ENCODE assay signal across 8 cellular contexts in genomic region chr9:36258989-36259315, GRCh38. TPM values are rescaled to one million over a fixed set of nuclear protein-coding genes. Genes with fewer than 3 reads are reported as not detected.
DNase-seq lines count a peak whose midpoint lies in the region; ATAC-seq, FAIRE-seq and TF ChIP-seq lines count a peak whose summit lies in the region.

No MANE protein-coding gene starts in this region.

- H3K4me3 ChIP-seq in keratinocyte (ENCODE audit: control insufficient read depth in 2 of 3, extremely low read depth in 1 of 3, insufficient read depth in 2 of 3, low read depth in 1 of 3, low read length in 3 of 3) (peak overlapping the region; percentile 77 to 82 (median 79)), subcutaneous abdominal adipose tissue (ENCODE audit: low read depth in 1 of 5, low read length in 5 of 5) (peak overlapping the region; percentile 83 to 96 (median 90))

- H3K4me1 ChIP-seq in keratinocyte (ENCODE audit: control insufficient read depth, extremely low read depth, insufficient read depth, low read length) = peaks cover 2% of the 10 kb centered on the region
- H3K4me1 ChIP-seq in subcutaneous abdominal adipose tissue (ENCODE audit: control insufficient read depth in 5 of 5, insufficient read depth in 5 of 5, low read length in 5 of 5) = peaks cover 4 to 16% (median 13%) of the 10 kb centered on the region in 5 donors

- no peak for TF ChIP-seq CTCF in keratinocyte (optimal IDR thresholded peaks at IDR 0.05 in 1 of 3, IDR thresholded peaks at IDR 0.05 in 1 of 3, conservative IDR thresholded peaks at IDR 0.05 in 1 of 3; ENCODE audit: extremely low read depth in 1 of 3, insufficient read depth in 2 of 3, low read length in 3 of 3)

- H3K9ac ChIP-seq in keratinocyte (ENCODE audit: control insufficient read depth, extremely low read depth, insufficient read depth, low read length) = peak overlapping the region; percentile 81
- H3K9ac ChIP-seq in subcutaneous abdominal adipose tissue (ENCODE audit: low read length in 5 of 5) = peak overlapping the region; percentile 72 to 86 (median 76)

- H4K20me1 ChIP-seq in keratinocyte (ENCODE audit: control insufficient read depth, extremely low read depth, insufficient read depth, low read length) = no peaks in the 10 kb centered on the region

- dilution Hi-C loops in keratinocyte (cut with MboI; ENCODE audit: extremely low pct_ligation_motif_present, low sequenced_read_pairs) = no loop called here

- intact Hi-C loops in activated T-helper 2 cell treated with anti-CD3 and anti-CD28 coated beads, Interferon-gamma antibody, Interleukin-2, Interleukin-4, amounts not matched to agents 10 μg/mL and 5 μg/mL and 100 μg/mL, durations not matched to agents 14 hours and 24 hours and 36 hours (cut with micrococcal nuclease) = loop anchor here (1.0 to 5.0 kb wide), 4 partner anchors 42 to 228 kb away; partner anchors contain the start of genes CLTA and RNF38

- H3K9me3 ChIP-seq in keratinocyte (ENCODE audit: control insufficient read depth, low read depth, low read length) (no peaks in the 10 kb centered on the region), subcutaneous abdominal adipose tissue (ENCODE audit: control insufficient read depth in 5 of 5, low read length in 5 of 5) (no peaks in the 10 kb centered on the region)

- peaks cover 7% of the 10 kb centered on the region for H3K4me1 Mint-ChIP-seq in activated T-helper 2 cell treated with anti-CD3 and anti-CD28 coated beads, Interferon-gamma antibody, Interleukin-2, Interleukin-4, amounts not matched to agents 10 μg/mL and 5 μg/mL and 100 μg/mL, durations not matched to agents 14 hours and 24 hours and 36 hours (ENCODE audit: low read depth)

- peaks cover 7% of the 10 kb centered on the region for H3K36me3 Mint-ChIP-seq in activated T-helper 2 cell treated with anti-CD3 and anti-CD28 coated beads, Interferon-gamma antibody, Interleukin-2, Interleukin-4, amounts not matched to agents 10 μg/mL and 5 μg/mL and 100 μg/mL, durations not matched to agents 14 hours and 24 hours and 36 hours (ENCODE audit: low read depth)

- peak; percentile 48 for DNase-seq in NCI-H2227 treated with DMSO at 0.1 percent for 48 hours (lab: John Stamatoyannopoulos, UW)
- no peak for DNase-seq in NCI-H2227 (lab: John Stamatoyannopoulos, UW; ENCODE audit: unreplicated experiment)
- no peak for DNase-seq in activated T-helper 2 cell treated with anti-CD3 and anti-CD28 coated beads, Interferon-gamma antibody, Interleukin-2, Interleukin-4, amounts not matched to agents 10 μg/mL and 5 μg/mL and 100 μg/mL, durations not matched to agents 14 hours and 24 hours and 36 hours (ENCODE audit: low spot score)
- no peak for DNase-seq in keratinocyte (ENCODE audit: low read depth, low spot score)
- no peak for DNase-seq in epidermal melanocyte (ENCODE audit: insufficient read length, low spot score)
- no peak for DNase-seq in NCI-H1436 treated with DMSO at 0.1 percent for 48 hours (lab: John Stamatoyannopoulos, UW)

- peak overlapping the region; percentile 86 for H3K4me3 Mint-ChIP-seq in activated T-helper 2 cell treated with anti-CD3 and anti-CD28 coated beads, Interferon-gamma antibody, Interleukin-2, Interleukin-4, amounts not matched to agents 10 μg/mL and 5 μg/mL and 100 μg/mL, durations not matched to agents 14 hours and 24 hours and 36 hours (ENCODE audit: low read depth)

- no peak for ATAC-seq in HG03135 (IDR thresholded peaks at IDR 0.05; ENCODE audit: unreplicated experiment)

- peak overlapping the region; percentile 95 for H2AFZ ChIP-seq in keratinocyte (ENCODE audit: control insufficient read depth, low read length)

- no peaks in the 10 kb centered on the region for H3K9me1 ChIP-seq in keratinocyte (ENCODE audit: control insufficient read depth, extremely low read depth, insufficient read depth, low read length)

- no peaks in the 10 kb centered on the region for H3K9me3 Mint-ChIP-seq in activated T-helper 2 cell treated with anti-CD3 and anti-CD28 coated beads, Interferon-gamma antibody, Interleukin-2, Interleukin-4, amounts not matched to agents 10 μg/mL and 5 μg/mL and 100 μg/mL, durations not matched to agents 14 hours and 24 hours and 36 hours

- H3K36me3 ChIP-seq in keratinocyte (ENCODE audit: control insufficient read depth in 2 of 2, extremely low read depth in 1 of 2, insufficient read depth in 2 of 2, low read length in 2 of 2) (no peaks in the 10 kb centered on the region), subcutaneous abdominal adipose tissue (ENCODE audit: control insufficient read depth in 5 of 5, insufficient read depth in 5 of 5, low read length in 5 of 5) (no peaks in the 10 kb centered on the region)

- FAIRE-seq in keratinocyte (lab: Jason Lieb, UNC) = no peak

- no peaks in the 10 kb centered on the region for H3K27me3 Mint-ChIP-seq in activated T-helper 2 cell treated with anti-CD3 and anti-CD28 coated beads, Interferon-gamma antibody, Interleukin-2, Interleukin-4, amounts not matched to agents 10 μg/mL and 5 μg/mL and 100 μg/mL, durations not matched to agents 14 hours and 24 hours and 36 hours (ENCODE audit: low read depth)

- H3K27ac ChIP-seq in keratinocyte (ENCODE audit: control insufficient read depth, insufficient read depth, low read length) (peak overlapping the region; percentile 66), subcutaneous abdominal adipose tissue (ENCODE audit: low read depth, low read length) (peak overlapping the region; percentile 92)

- peaks cover 15% of the 10 kb centered on the region for H3K79me2 ChIP-seq in keratinocyte (ENCODE audit: control insufficient read depth, insufficient read depth, low read length)

- H3K27ac Mint-ChIP-seq in activated T-helper 2 cell treated with anti-CD3 and anti-CD28 coated beads, Interferon-gamma antibody, Interleukin-2, Interleukin-4, amounts not matched to agents 10 μg/mL and 5 μg/mL and 100 μg/mL, durations not matched to agents 14 hours and 24 hours and 36 hours = peak overlapping the region; percentile 84

- H3K27me3 ChIP-seq in keratinocyte (ENCODE audit: control insufficient read depth, extremely low read depth, insufficient read depth, low read length) (no peaks in the 10 kb centered on the region), subcutaneous abdominal adipose tissue (ENCODE audit: control insufficient read depth in 5 of 5, insufficient read depth in 4 of 5, low read length in 5 of 5) (no peaks in the 10 kb centered on the region)

- peak overlapping the region; percentile 92 for H3K4me2 ChIP-seq in keratinocyte (ENCODE audit: control insufficient read depth, extremely low read depth, insufficient read depth, low read depth, low read length)

RNA-seq across cellular contexts. Expression of gene GNE, which starts 0.7 kb away (rescaled TPM):
- 27.7 and 28.5 TPM in 2 replicates for total RNA-seq in activated T-helper 2 cell treated with anti-CD3 and anti-CD28 coated beads, Interferon-gamma antibody, Interleukin-2, Interleukin-4, amounts not matched to agents 10 μg/mL and 5 μg/mL and 100 μg/mL, durations not matched to agents 14 hours and 24 hours and 36 hours
- 7.7 to 11.7 TPM (median 10.1 TPM) in 3 replicates for polyA plus RNA-seq in keratinocyte
- polyA plus RNA-seq in keratinocyte (2011; ENCODE audit: low read depth) = 1.1 TPM
- polyA plus RNA-seq in keratinocyte (2011; cell fraction: cytosol; rRNA removed) = 6.3 and 8.9 TPM in 2 replicates
- 12.1 and 13.5 TPM in 2 replicates for polyA plus RNA-seq in keratinocyte (2011; cell fraction: nucleus; rRNA removed)
- polyA plus RNA-seq in keratinocyte (2012; ENCODE audit: low replicate concordance) = 1.4 and 9.0 TPM in 2 replicates
- 20.0 to 26.0 TPM (median 20.9 TPM) in 3 replicates for polyA minus RNA-seq in keratinocyte
- 6.5 TPM for polyA minus RNA-seq in keratinocyte (2011; cell fraction: cytosol; rRNA and poly(A)+ RNA removed)
- 10.2 and 18.9 TPM in 2 replicates for polyA minus RNA-seq in keratinocyte (2011; cell fraction: nucleus; rRNA and poly(A)+ RNA removed)
